ENCODE assay signal across 1 cellular context in the genomic region with DNA sequence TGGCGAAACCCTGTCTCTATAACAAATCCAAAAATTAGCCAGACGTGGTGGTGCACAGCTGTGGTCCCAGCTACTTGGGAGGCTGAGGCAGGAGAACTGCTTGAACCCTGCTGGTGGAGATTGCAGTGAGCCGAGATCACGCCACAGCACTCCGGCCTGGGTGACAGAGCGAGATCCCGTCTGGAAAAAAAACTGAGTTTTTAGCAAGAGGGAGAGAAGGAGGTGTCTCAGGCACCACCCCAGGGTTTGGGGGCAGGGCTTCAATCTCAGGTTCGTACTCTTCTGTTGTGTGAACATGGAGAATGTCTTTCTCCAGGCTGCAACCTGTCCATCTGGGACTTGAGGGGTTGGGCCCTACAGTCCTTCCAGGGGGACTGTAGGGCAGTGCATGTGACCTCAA.
TF ChIP-seq lines count a peak whose summit lies in the region.

No MANE protein-coding gene starts in this region.

TF ChIP-seq in HCT116, 20 proteins besides CTCF, POLR2A, EP300 and RAD21 (continued from another document):
- TF ChIP-seq POLR2AphosphoS5 (IDR thresholded peaks at IDR 0.05; ENCODE audit: low read depth, low read length) = no peak
- TF ChIP-seq CEBPB (IDR thresholded peaks at IDR 0.05; ENCODE audit: low read depth) = no peak
- no peak for TF ChIP-seq SP1 (IDR thresholded peaks at IDR 0.05; ENCODE audit: low read depth)
- no peak for TF ChIP-seq YY1 (IDR thresholded peaks at IDR 0.05; ENCODE audit: extremely low read depth, insufficient replicate concordance, low read depth, low read length)
- no peak for TF ChIP-seq SIN3A (IDR thresholded peaks at IDR 0.05; ENCODE audit: low read depth)
- no peak for TF ChIP-seq ZNF274 (IDR thresholded peaks at IDR 0.05; ENCODE audit: low read depth, low read length)
TF ChIP-seq in HCT116: peak in this region for 0.
